Comparison of ENCODE assay signal across 9 cellular contexts in genomic region chr12:53047221-53048032, GRCh38. TPM values are rescaled to one million over a fixed set of nuclear protein-coding genes. Genes with fewer than 3 reads are reported as not detected.
DNase-seq lines count a peak whose midpoint lies in the region; ATAC-seq and TF ChIP-seq lines count a peak whose summit lies in the region.
"Had no signal": no experiment of that assay in that cellular context is flagged by ENCODE, and none has a peak within 500 bp of the region (broad histone marks: within the 10 kb centered on the region; RNA-seq: fewer than 3 reads in every experiment).

No MANE protein-coding gene starts in this region.

- peak overlapping the region in 2 of 6 donors; percentile 39 to 75 for H3K27ac Mint-ChIP-seq in immature natural killer cell

- H3K4me3 ChIP-seq in DND-41 (ENCODE audit: low read depth in 1 of 2, low read length in 2 of 2) (peak overlapping the region; percentile 42 to 81), spleen (peak overlapping the region; percentile 27 to 78 (median 56))

- peak overlapping the region in 4 of 5 donors; percentile 10 to 97 (median 62) for H3K4me3 Mint-ChIP-seq in immature natural killer cell

- H3K27ac ChIP-seq in DND-41 (ENCODE audit: low read length) (peak overlapping the region; percentile 37; the same call in 1 of the 2 replicates), spleen (peak overlapping the region; percentile 77 to 94 (median 90))

- H3K9me3 ChIP-seq in DND-41 (ENCODE audit: insufficient read depth, low read length, severe bottlenecking) (no peaks in the 10 kb centered on the region), spleen (no peaks in the 10 kb centered on the region)

- peaks cover 18% of the 10 kb centered on the region for H3K4me1 ChIP-seq in DND-41 (ENCODE audit: insufficient read depth, low read length)
- H3K4me1 ChIP-seq in spleen: peaks cover 10 to 84% (median 46%) of the 10 kb centered on the region in 6 donors

- no peaks in the 10 kb centered on the region for H3K9me3 Mint-ChIP-seq in immature natural killer cell

- H3K9ac ChIP-seq in DND-41 (ENCODE audit: low read depth, low read length): peak overlapping the region; percentile 70

- H3K36me3 ChIP-seq in DND-41 (ENCODE audit: insufficient read depth, low read length) (no peaks in the 10 kb centered on the region), spleen (peaks cover 0 to 12% (median 0%) of the 10 kb centered on the region in 6 donors)

- in situ Hi-C loops in T47D (cut with HindIII; ENCODE audit: low pct_unique_long_range_greater_than_20kb, low sequenced_read_pairs): no loop called here

- ATAC-seq in DND-41 (ENCODE audit: insufficient read depth, low read depth) (peak; percentile 70), GM21723 (IDR thresholded peaks at IDR 0.05; ENCODE audit: unreplicated experiment) (peak; percentile 67)

- peaks cover 12 to 13% of the 10 kb centered on the region in 2 donors for H3K4me1 Mint-ChIP-seq in immature natural killer cell

- H4K20me1 ChIP-seq in DND-41 (ENCODE audit: insufficient read depth, low read length): no peaks in the 10 kb centered on the region

- H3K79me2 ChIP-seq in DND-41 (ENCODE audit: insufficient read depth, low read length): no peaks in the 10 kb centered on the region

- no peak for TF ChIP-seq POLR2A in spleen (IDR thresholded peaks at IDR 0.05)

- peak overlapping the region; percentile 96 for H2AFZ ChIP-seq in DND-41 (ENCODE audit: low read depth, low read length)

- intact Hi-C loops in spleen (cut with DNase I; ENCODE audit: low total_unique reads): no loop called here

- H3K27me3 ChIP-seq in DND-41 (ENCODE audit: insufficient read depth, low read length, poor library complexity) (peaks cover 8% of the 10 kb centered on the region), spleen (replicated peaks in 1 of 7) (peaks cover 0 to 9% (median 0%) of the 10 kb centered on the region in 7 donors)

- peak overlapping the region; percentile 99 for H3K4me2 ChIP-seq in DND-41 (ENCODE audit: insufficient read depth, low read length)

- no peaks in the 10 kb centered on the region for H3K36me3 Mint-ChIP-seq in immature natural killer cell

- TF ChIP-seq CTCF in DND-41 (IDR thresholded peaks at IDR 0.05; ENCODE audit: borderline replicate concordance, extremely low read depth, low read length, poor library complexity, severe bottlenecking): peak; percentile 46
- TF ChIP-seq CTCF in spleen (IDR thresholded peaks at IDR 0.05 in 8 of 11, conservative IDR thresholded peaks at IDR 0.05 in 3 of 11): peak in 4 of 11 experiments; percentile 30 to 54 (median 34)

- DNase-seq in DND-41 (peak; percentile 61), LoVo (ENCODE audit: low spot score) (peak; percentile 84), UCSD-AML1 (lab: John Stamatoyannopoulos, UW; ENCODE audit: unreplicated experiment) (peak; percentile 81), T47D (ENCODE audit: low read depth in 1 of 2, low spot score in 1 of 2) (peak; percentile 74 to 87), immature natural killer cell (peak; percentile 67 to 76 (median 70)), spleen (peak; percentile 91), GF-D8 (lab: John Stamatoyannopoulos, UW) (no peak)

- H3K27me3 Mint-ChIP-seq in immature natural killer cell (ENCODE audit: low read depth in 3 of 3): peaks cover 5 to 11% (median 8%) of the 10 kb centered on the region in 3 donors

- 1 to 5% (median 2%) methylated on average over 16 to 94 of the region's 94 CpGs for WGBS in spleen, 5 donors

RNA-seq across cellular contexts. Expression of gene TNS2, which starts 2.4 kb away (rescaled TPM):
- polyA plus RNA-seq in immature natural killer cell: not detected
- total RNA-seq in spleen: 100 to 1,000 TPM in 6 of 7 donors, 10 to 100 TPM in 1; 72.4 to 301 (median 170) TPM
- polyA plus RNA-seq in spleen: 100 to 1,000 TPM in 1 of 3 donors, 10 to 100 TPM in 2; 36.6 to 159 (median 67.5) TPM

RNA-seq across cellular contexts. Expression of gene SPRYD3, which starts 31.8 kb away (rescaled TPM):
- polyA plus RNA-seq in immature natural killer cell (10 to 100 TPM; 35.6 to 70.4 (median 59.6) TPM), spleen (10 to 100 TPM; 10.8 to 31.0 (median 15.9) TPM)
- 10 to 100 TPM; 29.2 to 44.5 (median 36.4) TPM for total RNA-seq in spleen

RNA-seq across cellular contexts. Expression of gene EIF4B, which starts 41.2 kb away (rescaled TPM):
- polyA plus RNA-seq in immature natural killer cell (10 to 100 TPM; 57.2 to 83.4 (median 69.2) TPM), spleen (100 to 1,000 TPM; 105 to 132 (median 119) TPM)
- 100 to 1,000 TPM; 379 to 490 (median 468) TPM for total RNA-seq in spleen

RNA-seq across cellular contexts. Expression of gene IGFBP6, which starts 50.0 kb away (rescaled TPM):
- polyA plus RNA-seq in immature natural killer cell (1 to 10 TPM in 1 of 3 donors, under 1 TPM in 1, not detected in 1; 0.69 to 2.1 TPM), spleen (100 to 1,000 TPM in 2 of 3 donors, 10 to 100 TPM in 1; 37.1 to 144 (median 130) TPM)
- 100 to 1,000 TPM in 2 of 7 donors, 10 to 100 TPM in 5; 35.2 to 183 (median 75.6) TPM for total RNA-seq in spleen

RNA-seq across cellular contexts. Expression of gene SOAT2, which starts 55.9 kb away (rescaled TPM):
- not detected for polyA plus RNA-seq in immature natural killer cell
- total RNA-seq in spleen: under 1 TPM in 6 of 7 donors, not detected in 1; 0.37 to 0.80 (median 0.54) TPM
- polyA plus RNA-seq in spleen: 1 to 10 TPM in 1 of 3 donors, under 1 TPM in 2; 0.52 to 2.2 (median 0.99) TPM
- total RNA-seq: pulmonary artery endothelial cell had no signal

Comparison
In these comparisons a context has a peak if more than half of its experiments do, and no peak if none do; other contexts are left out.
1. RNA of gene TNS2, which starts 2.4 kb away (polyA plus RNA-seq): 36.6 to 159 TPM in spleen; not detected in immature natural killer cell; every median in the first group is over 10 times any median in the second.